In the genomic region with DNA sequence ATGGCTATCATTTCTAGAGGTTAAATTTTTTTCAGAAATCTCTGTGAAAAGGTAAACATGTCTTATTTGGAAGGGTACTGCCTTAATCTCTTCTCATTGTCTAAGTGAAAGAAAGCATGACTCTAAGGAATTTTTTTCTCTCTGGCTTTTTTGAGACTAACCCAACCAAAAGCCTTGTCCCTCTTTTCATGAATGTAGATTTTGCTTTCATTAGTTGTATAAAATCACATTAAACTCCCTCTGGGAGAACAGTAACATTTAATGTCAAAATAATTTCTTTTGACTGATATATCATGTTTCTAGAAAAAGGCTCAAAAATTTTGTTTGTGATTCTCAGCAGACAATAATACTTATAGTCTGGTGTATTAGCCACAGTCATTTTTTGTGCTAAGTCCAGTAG, we compare ENCODE assay signal across 29 cellular contexts.
DNase-seq lines count a peak whose midpoint lies in the region; ATAC-seq and TF ChIP-seq lines count a peak whose summit lies in the region.
"Had no signal": no experiment of that assay in that cellular context is flagged by ENCODE, and none has a peak within 500 bp of the region (broad histone marks: within the 10 kb centered on the region; RNA-seq: fewer than 3 reads in every experiment).

No MANE protein-coding gene starts in this region.

- no peak overlapping the region for H3K4me3 ChIP-seq in SK-N-SH (ENCODE audit: low read depth in 2 of 2, low read length in 1 of 2)
- H3K4me3 ChIP-seq: A549; BLaER1; BLaER1 treated with 17β-estradiol and CSF1 and Interleukin-3, amounts not matched to agents 10 nM and 100 nM had no signal

- ATAC-seq in SK-N-SH treated with all-trans-retinoic acid at 6 μM for 48 hours, result peak; percentile 66
- no peak for ATAC-seq in HG03095 (IDR thresholded peaks at IDR 0.05; ENCODE audit: unreplicated experiment)
- no peak for ATAC-seq in HG03439 (IDR thresholded peaks at IDR 0.05; ENCODE audit: unreplicated experiment)
- ATAC-seq: A549; CD8-positive, alpha-beta T cell had no signal

- no peaks in the 10 kb centered on the region for H3F3A ChIP-seq in SK-N-SH (replicated peaks; ENCODE audit: insufficient read depth)

- no peaks in the 10 kb centered on the region for H3K36me3 ChIP-seq in SK-N-SH (replicated peaks in 1 of 2; ENCODE audit: control insufficient read depth in 1 of 2, insufficient read depth in 2 of 2, low read length in 1 of 2)
- H3K36me3 ChIP-seq: BE2C; BLaER1; BLaER1 treated with 17β-estradiol and CSF1 and Interleukin-3, amounts not matched to agents 10 nM and 100 nM had no signal

- no peaks in the 10 kb centered on the region for H3K27me3 ChIP-seq in SK-N-SH (ENCODE audit: insufficient read depth)
- H3K27me3 ChIP-seq: BE2C; BLaER1; BLaER1 treated with 17β-estradiol and CSF1 and Interleukin-3, amounts not matched to agents 10 nM and 100 nM had no signal

- DNase-seq in SK-N-SH, result no peak
- DNase-seq: 8988T; ACHN; AML-193; BE2C; C1 segment of cervical spinal cord; Caco-2; Calu3; CD4-positive, alpha-beta memory T cell; CD4-positive, alpha-beta T cell; CD4-positive, CD25-positive, alpha-beta regulatory T cell; CD8-positive, alpha-beta memory T cell; CD8-positive, alpha-beta T cell; COR-L47; DMS 273 treated with DMSO at 0.1 percent for 48 hours; DMS153; DMS53; DMS79; DMS79 treated with DMSO at 0.1 percent for 48 hours; DND-41; EL had no signal

- H2AFZ ChIP-seq in SK-N-SH (ENCODE audit: low read depth), result no peak overlapping the region

- H3K79me2 ChIP-seq in SK-N-SH (ENCODE audit: insufficient read depth), result no peaks in the 10 kb centered on the region

- no peak for TF ChIP-seq CTCF in SK-N-SH (IDR thresholded peaks at IDR 0.05)

- H3K9me2 ChIP-seq in SK-N-SH, result no peaks in the 10 kb centered on the region

- POLR2A ChIA-PET in SK-N-SH (lab: Yijun Ruan, JAX), result no interaction called here

- no peaks in the 10 kb centered on the region for H3K9me3 ChIP-seq in SK-N-SH
- H3K9me3 ChIP-seq: A549; BE2C; BLaER1; BLaER1 treated with 17β-estradiol and CSF1 and Interleukin-3, amounts not matched to agents 10 nM and 100 nM; Caco-2 had no signal

- H3K27ac ChIP-seq in SK-N-SH (ENCODE audit: low read depth in 2 of 2, low read length in 1 of 2), result peak overlapping the region in 1 of 2 experiments; percentile 68; a peak in 1 of 4 replicates
- H3K27ac ChIP-seq: 22Rv1; A549; BLaER1; BLaER1 treated with 17β-estradiol and CSF1 and Interleukin-3, amounts not matched to agents 10 nM and 100 nM; C4-2B had no signal

- no peak for TF ChIP-seq RAD21 in SK-N-SH (IDR thresholded peaks at IDR 0.05; ENCODE audit: low read length)

- H3K9ac ChIP-seq in SK-N-SH, result no peak overlapping the region
- H3K9ac ChIP-seq: BLaER1; BLaER1 treated with 17β-estradiol and CSF1 and Interleukin-3, amounts not matched to agents 10 nM and 100 nM had no signal

- CTCF ChIA-PET in SK-N-SH (lab: Yijun Ruan, JAX), result interaction anchor here (0.9 kb wide), 1 partner anchor 29 kb away, joined by 3 read pairs; no protein-coding TSS in a partner anchor

- H3K4me2 ChIP-seq in SK-N-SH, result no peak overlapping the region
- H3K4me2 ChIP-seq: A549; BLaER1; BLaER1 treated with 17β-estradiol and CSF1 and Interleukin-3, amounts not matched to agents 10 nM and 100 nM had no signal

- peaks cover 0 to 6% of the 10 kb centered on the region in 2 experiments; a peak in 2 of 4 replicates for H3K4me1 ChIP-seq in SK-N-SH (ENCODE audit: control insufficient read depth in 1 of 2, insufficient read depth in 2 of 2, low read depth in 1 of 2, low read length in 1 of 2)
- H3K4me1 ChIP-seq: A549; BE2C; BLaER1; BLaER1 treated with 17β-estradiol and CSF1 and Interleukin-3, amounts not matched to agents 10 nM and 100 nM had no signal

- H4K20me1 ChIP-seq in SK-N-SH (ENCODE audit: insufficient read depth), result no peaks in the 10 kb centered on the region
- H4K20me1 ChIP-seq: BLaER1; BLaER1 treated with 17β-estradiol and CSF1 and Interleukin-3, amounts not matched to agents 10 nM and 100 nM had no signal

- TF ChIP-seq EP300 in SK-N-SH (IDR thresholded peaks at IDR 0.05; ENCODE audit: borderline replicate concordance in 1 of 2, low read depth in 1 of 2, low read length in 1 of 2), result no peak

TF ChIP-seq in SK-N-SH, 30 proteins besides CTCF, POLR2A, EP300 and RAD21:
- TF ChIP-seq RXRA (IDR thresholded peaks at IDR 0.05; ENCODE audit: borderline replicate concordance, low read depth) (no peak), SIN3A (IDR thresholded peaks at IDR 0.05; ENCODE audit: borderline replicate concordance, low read depth, low read length) (no peak), RFX5 (IDR thresholded peaks at IDR 0.05; ENCODE audit: low read length) (no peak), POLR2AphosphoS5 (IDR thresholded peaks at IDR 0.05; ENCODE audit: low read depth, low read length) (no peak), GATA2 (CRISPR knock-in tag; IDR thresholded peaks at IDR 0.05) (no peak), ELF1 (IDR thresholded peaks at IDR 0.05) (no peak), TCF12 (IDR thresholded peaks at IDR 0.05) (0 out of 2 replicates have a peak, but pooled peaks have one; percentile 13)
- TF ChIP-seq, protein P1, sequence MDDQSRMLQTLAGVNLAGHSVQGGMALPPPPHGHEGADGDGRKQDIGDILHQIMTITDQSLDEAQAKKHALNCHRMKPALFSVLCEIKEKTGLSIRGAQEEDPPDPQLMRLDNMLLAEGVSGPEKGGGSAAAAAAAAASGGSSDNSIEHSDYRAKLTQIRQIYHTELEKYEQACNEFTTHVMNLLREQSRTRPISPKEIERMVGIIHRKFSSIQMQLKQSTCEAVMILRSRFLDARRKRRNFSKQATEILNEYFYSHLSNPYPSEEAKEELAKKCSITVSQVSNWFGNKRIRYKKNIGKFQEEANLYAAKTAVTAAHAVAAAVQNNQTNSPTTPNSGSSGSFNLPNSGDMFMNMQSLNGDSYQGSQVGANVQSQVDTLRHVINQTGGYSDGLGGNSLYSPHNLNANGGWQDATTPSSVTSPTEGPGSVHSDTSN (IDR thresholded peaks at IDR 0.05), result no peak
- TF ChIP-seq, protein P2, sequence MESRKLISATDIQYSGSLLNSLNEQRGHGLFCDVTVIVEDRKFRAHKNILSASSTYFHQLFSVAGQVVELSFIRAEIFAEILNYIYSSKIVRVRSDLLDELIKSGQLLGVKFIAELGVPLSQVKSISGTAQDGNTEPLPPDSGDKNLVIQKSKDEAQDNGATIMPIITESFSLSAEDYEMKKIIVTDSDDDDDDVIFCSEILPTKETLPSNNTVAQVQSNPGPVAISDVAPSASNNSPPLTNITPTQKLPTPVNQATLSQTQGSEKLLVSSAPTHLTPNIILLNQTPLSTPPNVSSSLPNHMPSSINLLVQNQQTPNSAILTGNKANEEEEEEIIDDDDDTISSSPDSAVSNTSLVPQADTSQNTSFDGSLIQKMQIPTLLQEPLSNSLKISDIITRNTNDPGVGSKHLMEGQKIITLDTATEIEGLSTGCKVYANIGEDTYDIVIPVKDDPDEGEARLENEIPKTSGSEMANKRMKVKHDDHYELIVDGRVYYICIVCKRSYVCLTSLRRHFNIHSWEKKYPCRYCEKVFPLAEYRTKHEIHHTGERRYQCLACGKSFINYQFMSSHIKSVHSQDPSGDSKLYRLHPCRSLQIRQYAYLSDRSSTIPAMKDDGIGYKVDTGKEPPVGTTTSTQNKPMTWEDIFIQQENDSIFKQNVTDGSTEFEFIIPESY (IDR thresholded peaks at IDR 0.05; ENCODE audit: borderline replicate concordance, low read depth), result no peak
TF ChIP-seq in SK-N-SH: peak in this region for 1.

TF ChIP-seq in SK-N-SH treated with all-trans-retinoic acid at 6 μM for 48 hours, 23 proteins besides CTCF, POLR2A, EP300 and RAD21:
- TF ChIP-seq ISL1 (CRISPR knock-in tag; IDR thresholded peaks at IDR 0.05) (peak; percentile 85), ZNF8 (CRISPR knock-in tag; IDR thresholded peaks at IDR 0.05) (no peak), PPARA (CRISPR knock-in tag; IDR thresholded peaks at IDR 0.05; ENCODE audit: borderline replicate concordance) (no peak)
